ENCODE assay signal across 29 cellular contexts in genomic region chr2:172344159-172344558, GRCh38.
"Had no signal": no experiment of that assay in that cellular context is flagged by ENCODE, and none has a peak within 500 bp of the region (broad histone marks: within the 10 kb centered on the region; RNA-seq: fewer than 3 reads in every experiment).

No MANE protein-coding gene starts in this region.

- H3K27me3 Mint-ChIP-seq: stimulated activated naive CD8-positive, alpha-beta T cell treated with anti-CD3 and anti-CD28 coated beads, Interleukin-15, amount 100 ng/mL, for 72 hours; stimulated activated naive CD8-positive, alpha-beta T cell treated with anti-CD3 and anti-CD28 coated beads, Interleukin-15, Interleukin-2, amounts not matched to agents 100 ng/mL and 50 ng/mL, for 24 hours had no signal

- H3K27ac Mint-ChIP-seq: stimulated activated effector memory CD8-positive, alpha-beta T cell treated with anti-CD3 and anti-CD28 coated beads, Interleukin-12 subunit alpha, Interleukin-12 subunit beta, amount 100 ng/mL, for 72 hours; stimulated activated memory B cell treated with anti-CD40 and anti-IgM and Interleukin-4, amounts not matched to agents 10 μg/mL and 1 μg/mL and 100 μg/mL, for 72 hours; stimulated activated naive B cell treated with anti-CD40 and anti-IgM and Interleukin-4, amounts not matched to agents 10 μg/mL and 1 μg/mL and 100 μg/mL, for 72 hours; stimulated activated naive CD8-positive, alpha-beta T cell treated with anti-CD3 and anti-CD28 coated beads, Interleukin-15, amount 100 ng/mL, for 72 hours; stimulated activated naive CD8-positive, alpha-beta T cell treated with anti-CD3 and anti-CD28 coated beads, Interleukin-15, Interleukin-2, amounts not matched to agents 100 ng/mL and 50 ng/mL, for 24 hours; type B pancreatic cell had no signal

- FAIRE-seq: urothelium cell line had no signal

- H3K27me3 ChIP-seq: stomach, suprapubic skin, testis, thyroid gland, tibial artery, tibial nerve, transverse colon, upper lobe of left lung, upper lobe of right lung, uterus, vagina had no signal

- H3K9me3 ChIP-seq: suprapubic skin, testis, thyroid gland, uterus had no signal

- ATAC-seq: stimulated activated effector memory CD8-positive, alpha-beta T cell treated with anti-CD3 and anti-CD28 coated beads, Interleukin-12 subunit alpha, Interleukin-12 subunit beta, amount 100 ng/mL, for 72 hours; stimulated activated memory B cell treated with anti-CD40 and anti-IgM and Interleukin-4, amounts not matched to agents 10 μg/mL and 1 μg/mL and 100 μg/mL, for 72 hours; stimulated activated naive B cell treated with anti-CD40 and anti-IgM and Interleukin-4, amounts not matched to agents 10 μg/mL and 1 μg/mL and 100 μg/mL, for 72 hours; stimulated activated naive CD8-positive, alpha-beta T cell treated with anti-CD3 and anti-CD28 coated beads, Interleukin-15, amount 100 ng/mL, for 72 hours; stimulated activated naive CD8-positive, alpha-beta T cell treated with anti-CD3 and anti-CD28 coated beads, Interleukin-15, Interleukin-2, amounts not matched to agents 100 U/mL and 50 U/mL, for 24 hours; upper lobe of right lung had no signal

- H3K4me3 ChIP-seq: stomach, suprapubic skin, testis, thoracic aorta, thyroid gland, tibial artery, tibial nerve, transverse colon, upper lobe of left lung, upper lobe of right lung, uterus, vagina had no signal

- H3K27ac ChIP-seq: suprapubic skin, thoracic aorta, thyroid gland, tibial artery, transverse colon, upper lobe of left lung, upper lobe of right lung, vagina had no signal

- H3K4me1 ChIP-seq: thyroid gland, uterus had no signal

- DNase-seq: stimulated activated CD4-positive, alpha-beta T cell treated with anti-CD3 and anti-CD28 coated beads, Interleukin-2, amount 100 ng/mL, for 48 hours; stimulated activated CD4-positive, alpha-beta T cell treated with anti-CD3 and anti-CD28 coated beads, Interleukin-4, amount 100 ng/mL, for 1 hour; stimulated activated CD4-positive, alpha-beta T cell treated with anti-CD3 and anti-CD28 coated beads, Interleukin-4, amount 100 ng/mL, for 24 hours; stimulated activated CD4-positive, alpha-beta T cell treated with anti-CD3 and anti-CD28 coated beads, Interleukin-4, amount 100 ng/mL, for 4 hours; stimulated activated CD8-positive, alpha-beta memory T cell treated with anti-CD3 and anti-CD28 coated beads, Interleukin-4, amount 100 ng/mL, for 48 hours; stimulated activated naive B cell treated with anti-CD40 and anti-IgM and Interleukin-4, amounts not matched to agents 10 μg/mL and 1 μg/mL and 100 μg/mL, for 72 hours; stimulated activated naive CD4-positive, alpha-beta T cell; stimulated activated naive CD4-positive, alpha-beta T cell treated with Interleukin-2 at 50 U/mL for 16 hours; stimulated activated naive CD8-positive, alpha-beta T cell treated with anti-CD3 and anti-CD28 coated beads, Interleukin-15, amount 100 ng/mL, for 72 hours; stimulated activated naive CD8-positive, alpha-beta T cell treated with anti-CD3 and anti-CD28 coated beads, Interleukin-15, Interleukin-2, amounts not matched to agents 100 U/mL and 50 U/mL, for 24 hours; stomach; substantia nigra; testis; thyroid gland; tibial artery; transverse colon; trophoblast cell; upper lobe of left lung; upper lobe of right lung; uterus had no signal

- H3K4me3 Mint-ChIP-seq: stimulated activated effector memory CD8-positive, alpha-beta T cell treated with anti-CD3 and anti-CD28 coated beads, Interleukin-12 subunit alpha, Interleukin-12 subunit beta, amount 100 ng/mL, for 72 hours; stimulated activated memory B cell treated with anti-CD40 and anti-IgM and Interleukin-4, amounts not matched to agents 10 μg/mL and 1 μg/mL and 100 μg/mL, for 72 hours; stimulated activated naive B cell treated with anti-CD40 and anti-IgM and Interleukin-4, amounts not matched to agents 10 μg/mL and 1 μg/mL and 100 μg/mL, for 72 hours; stimulated activated naive CD8-positive, alpha-beta T cell treated with anti-CD3 and anti-CD28 coated beads, Interleukin-15, amount 100 ng/mL, for 72 hours; stimulated activated naive CD8-positive, alpha-beta T cell treated with anti-CD3 and anti-CD28 coated beads, Interleukin-15, Interleukin-2, amounts not matched to agents 100 ng/mL and 50 ng/mL, for 24 hours; type B pancreatic cell had no signal

- H3K36me3 ChIP-seq: stomach, suprapubic skin, thoracic aorta, thyroid gland, tibial artery, tibial nerve, transverse colon, upper lobe of left lung, upper lobe of right lung, uterus, vagina had no signal

- H3K36me3 Mint-ChIP-seq: stimulated activated effector memory CD8-positive, alpha-beta T cell treated with anti-CD3 and anti-CD28 coated beads, Interleukin-12 subunit alpha, Interleukin-12 subunit beta, amount 100 ng/mL, for 72 hours; stimulated activated memory B cell treated with anti-CD40 and anti-IgM and Interleukin-4, amounts not matched to agents 10 μg/mL and 1 μg/mL and 100 μg/mL, for 72 hours; type B pancreatic cell had no signal
